ENCODE assay signal across 28 cellular contexts in genomic region chr16:29871822-29872546, GRCh38. TPM values are rescaled to one million over a fixed set of nuclear protein-coding genes. Genes with fewer than 3 reads are reported as not detected.
DNase-seq lines count a peak whose midpoint lies in the region; ATAC-seq, FAIRE-seq and TF ChIP-seq lines count a peak whose summit lies in the region.
"Had no signal": no experiment of that assay in that cellular context is flagged by ENCODE, and none has a peak within 500 bp of the region (broad histone marks: within the 10 kb centered on the region; RNA-seq: fewer than 3 reads in every experiment).

No MANE protein-coding gene starts in this region.

- in situ Hi-C loops in HepG2 (cut with HindIII; ENCODE audit: extremely low pct_ligation_motif_present, low pct_unique_long_range_greater_than_20kb) = no loop called here
- in situ Hi-C loops in Panc1 (cut with HindIII; ENCODE audit: low pct_unique_long_range_greater_than_20kb, low sequenced_read_pairs) = no loop called here

- intact Hi-C loops in HepG2 (cut with micrococcal nuclease; ENCODE audit: unreplicated experiment) (no loop called here), right lobe of liver (cut with DNase I) (loop anchor here in 1 of 2 donors (10.0 kb wide), 1 partner anchor 153 kb away; the partner anchor contains the start of gene C16orf92), Panc1 (cut with micrococcal nuclease; ENCODE audit: unreplicated experiment) (no loop called here)

- FAIRE-seq in HepG2 (lab: Jason Lieb, UNC) = no peak
- FAIRE-seq: GM12878, GM12892, GM18507 had no signal

- H3K9me2 ChIP-seq in Karpas-422 (replicated peaks; ENCODE audit: insufficient read depth, low read length) = no peaks in the 10 kb centered on the region

- BruUV-seq in HepG2 (replicated peaks; lab: Mats Ljungman, UMichigan) = no TSS peak
- BruUV-seq in Panc1 (replicated peaks; lab: Mats Ljungman, UMichigan) = no TSS peak

- H3K9ac ChIP-seq in HepG2 (ENCODE audit: insufficient read depth, low read depth, low read length) (no peak overlapping the region), Karpas-422 (ENCODE audit: low read length) (no peak overlapping the region)
- H3K9ac ChIP-seq: BLaER1 had no signal

- CTCF ChIA-PET in HepG2 (lab: Yijun Ruan, JAX; ENCODE audit: low intra/inter-chr PET ratio, low total read pairs) (no interaction called here), Panc1 (lab: Charles Lee) (interaction anchor here (0.6 kb wide), 1 partner anchor 7 kb away, joined by 6 read pairs; no protein-coding TSS in a partner anchor)

- ATAC-seq in HepG2 (no peak), right lobe of liver (no peak), Panc1 (peak; percentile 31; the same call in 1 of the 2 replicates)
- ATAC-seq: GM12878 had no signal

- TF ChIP-seq POLR2A in HepG2 (IDR thresholded peaks at IDR 0.05; ENCODE audit: insufficient read depth in 1 of 2, low read depth in 2 of 2, low read length in 2 of 2) (no peak), right lobe of liver (IDR thresholded peaks at IDR 0.05) (no peak)

- DNase-seq in HepG2 (ENCODE audit: low spot score) (no peak), right lobe of liver (no peak), Karpas-422 (peak; percentile 37), Panc1 (ENCODE audit: low read depth, low spot score) (no peak), osteoblast (ENCODE audit: insufficient read length, low spot score, missing footprints) (peak; percentile 73), NCI-H2227 treated with DMSO at 0.1 percent for 48 hours (lab: John Stamatoyannopoulos, UW) (no peak), SIG-M5 (lab: John Stamatoyannopoulos, UW) (no peak), MV-4-11 (lab: John Stamatoyannopoulos, UW) (no peak)
- DNase-seq: ACHN; BE2C; C1 segment of cervical spinal cord; CD4-positive, alpha-beta memory T cell; CD4-positive, CD25-positive, alpha-beta regulatory T cell; CD8-positive, alpha-beta memory T cell; COR-L47; DMS 273 treated with DMSO at 0.1 percent for 48 hours; DMS153; DMS53; DMS79; DND-41; EL; GDM1 had no signal

- 95% methylated on average over 14 of the region's 16 CpGs for WGBS in HepG2 (ENCODE audit: low lambda C conversion rate)
- WGBS in right lobe of liver (ENCODE audit: insufficient coverage, low coverage, low lambda C conversion rate, missing lambda C conversion rate) = 90% methylated on average over 7 of the region's 16 CpGs

- POLR2A ChIA-PET in HepG2 (lab: Yijun Ruan, JAX) (interaction anchor here (0.6 to 1.2 kb wide), 2 partner anchors 27 to 50 kb away, joined by 3 read pairs; partner anchors contain the start of gene SEZ6L2), Panc1 (lab: Charles Lee) (interaction anchor here (0.6 kb wide), 1 partner anchor 27 kb away, joined by 3 read pairs; the partner anchor contains the start of gene SEZ6L2)

- H3K4me2 ChIP-seq in HepG2 (ENCODE audit: low read depth, low read length) (no peak overlapping the region), Karpas-422 (ENCODE audit: low read depth, low read length, poor library complexity, severe bottlenecking) (no peak overlapping the region), osteoblast (ENCODE audit: insufficient read depth, low read length) (no peak overlapping the region)
- H3K4me2 ChIP-seq: BLaER1 had no signal

- no peak for TF ChIP-seq EP300 in HepG2 (IDR thresholded peaks at IDR 0.05; ENCODE audit: low read depth in 2 of 2, low read length in 2 of 2)
- TF ChIP-seq EP300 in HepG2 (CRISPR knock-in tag; IDR thresholded peaks at IDR 0.05; ENCODE audit: borderline replicate concordance) = no peak

- H3K27me3 ChIP-seq in HepG2 (ENCODE audit: control insufficient read depth in 1 of 2, insufficient read depth in 2 of 2, low read length in 2 of 2) (no peaks in the 10 kb centered on the region), right lobe of liver (peaks cover 0 to 1% of the 10 kb centered on the region in 2 donors), Karpas-422 (ENCODE audit: low read length) (no peaks in the 10 kb centered on the region), Panc1 (ENCODE audit: control insufficient read depth, insufficient read depth, low read length) (no peaks in the 10 kb centered on the region), osteoblast (ENCODE audit: insufficient read depth, low read length) (peaks cover 19% of the 10 kb centered on the region)
- H3K27me3 ChIP-seq: BE2C had no signal

- H3K27ac ChIP-seq in HepG2 (ENCODE audit: extremely low read length, insufficient read depth, low read length) = no peak overlapping the region
- no peak overlapping the region for H3K27ac ChIP-seq in right lobe of liver
- H3K27ac ChIP-seq in Karpas-422 (ENCODE audit: low read length) = no peak overlapping the region
- no peak overlapping the region for H3K27ac ChIP-seq in Panc1 (ENCODE audit: low read length)
- no peak overlapping the region for H3K27ac ChIP-seq in osteoblast (ENCODE audit: low read depth, low read length)
- H3K27ac ChIP-seq: 22Rv1, BLaER1 had no signal

- H3K36me3 ChIP-seq in HepG2 (replicated peaks in 1 of 2; ENCODE audit: control insufficient read depth in 1 of 2, insufficient read depth in 2 of 2, low read length in 2 of 2) = no peaks in the 10 kb centered on the region; a peak in 2 of 5 replicates
- H3K36me3 ChIP-seq in right lobe of liver = no peaks in the 10 kb centered on the region
- H3K36me3 ChIP-seq in Karpas-422 (ENCODE audit: insufficient read depth, low read length) = no peaks in the 10 kb centered on the region
- no peaks in the 10 kb centered on the region for H3K36me3 ChIP-seq in Panc1 (ENCODE audit: control insufficient read depth, insufficient read depth, low read length)
- H3K36me3 ChIP-seq in osteoblast (ENCODE audit: insufficient read depth, low read length) = no peaks in the 10 kb centered on the region
- H3K36me3 ChIP-seq: BE2C, BLaER1 had no signal

- H3K79me2 ChIP-seq in HepG2 (ENCODE audit: insufficient read depth, low read length) (no peaks in the 10 kb centered on the region), Karpas-422 (ENCODE audit: low read length) (no peaks in the 10 kb centered on the region), osteoblast (ENCODE audit: insufficient read depth, low read length) (no peaks in the 10 kb centered on the region)

- H3K9me3 ChIP-seq in HepG2 (ENCODE audit: low read length) = no peaks in the 10 kb centered on the region
- H3K9me3 ChIP-seq in right lobe of liver = no peaks in the 10 kb centered on the region
- H3K9me3 ChIP-seq in Karpas-422 (ENCODE audit: low read length) = no peaks in the 10 kb centered on the region
- no peaks in the 10 kb centered on the region for H3K9me3 ChIP-seq in Panc1 (ENCODE audit: control insufficient read depth, insufficient read depth, low read depth, low read length)
- H3K9me3 ChIP-seq in osteoblast (ENCODE audit: low read depth, low read length) = no peaks in the 10 kb centered on the region
- H3K9me3 ChIP-seq: BE2C, BLaER1 had no signal

- H2AFZ ChIP-seq in HepG2 (ENCODE audit: low read length) (no peak overlapping the region), Karpas-422 (ENCODE audit: low read length) (no peak overlapping the region), osteoblast (ENCODE audit: low read length) (no peak overlapping the region)

- TF ChIP-seq CTCF in HepG2 (CRISPR knock-in tag; IDR thresholded peaks at IDR 0.05) (no peak), right lobe of liver (IDR thresholded peaks at IDR 0.05) (no peak), Panc1 (IDR thresholded peaks at IDR 0.05) (no peak), osteoblast (IDR thresholded peaks at IDR 0.05; ENCODE audit: extremely low read depth, low read depth, low read length) (no peak)

- H3K4me3 ChIP-seq in HepG2 (replicated peaks in 1 of 3; ENCODE audit: insufficient read depth in 1 of 3, low read depth in 2 of 3, low read length in 3 of 3) (no peak overlapping the region), right lobe of liver (no peak overlapping the region), Karpas-422 (ENCODE audit: low read length) (no peak overlapping the region), Panc1 (ENCODE audit: low read depth in 2 of 2, low read length in 2 of 2) (no peak overlapping the region), osteoblast (ENCODE audit: insufficient read depth, low read length) (no peak overlapping the region)
- H3K4me3 ChIP-seq: BLaER1, GM12878 had no signal

- no peaks in the 10 kb centered on the region for H4K20me1 ChIP-seq in HepG2 (ENCODE audit: insufficient read depth, low read length)
- H4K20me1 ChIP-seq in Karpas-422 (ENCODE audit: insufficient read depth, low read depth, low read length) = no peaks in the 10 kb centered on the region
- no peaks in the 10 kb centered on the region for H4K20me1 ChIP-seq in osteoblast (ENCODE audit: insufficient read depth, low read length)
- H4K20me1 ChIP-seq: BLaER1 had no signal

- no peak for TF ChIP-seq RAD21 in HepG2 (CRISPR knock-in tag; IDR thresholded peaks at IDR 0.05)

- H3K4me1 ChIP-seq in HepG2 (ENCODE audit: insufficient read depth, low read length) = no peaks in the 10 kb centered on the region
- H3K4me1 ChIP-seq in right lobe of liver = no peaks in the 10 kb centered on the region
- no peaks in the 10 kb centered on the region for H3K4me1 ChIP-seq in Karpas-422 (ENCODE audit: low read length)
- no peaks in the 10 kb centered on the region for H3K4me1 ChIP-seq in Panc1 (ENCODE audit: control insufficient read depth, insufficient read depth, low read length)
- H3K4me1 ChIP-seq in osteoblast (ENCODE audit: insufficient read depth, low read length) = no peaks in the 10 kb centered on the region
- H3K4me1 ChIP-seq: BE2C, BLaER1 had no signal

RNA-seq across cellular contexts. Expression of gene CDIPT, which starts 9.0 kb away (rescaled TPM):
- total RNA-seq in HepG2 (2016; rRNA removed; fragmentation: Illumina TruSeq; extraction: Trizol) (39.2 and 54.9 TPM in 2 replicates), right lobe of liver (10 to 100 TPM; 35.1 to 96.6 (median 58.2) TPM), Panc1 (2021; ENCODE audit: unreplicated experiment) (71.6 TPM), osteoblast (105 and 107 TPM in 2 replicates)
- total RNA-seq in HepG2 (2016; cell fraction: cytosol; rRNA removed; fragmentation: Illumina TruSeq; extraction: Trizol; ENCODE audit: low read depth) = 23.3 and 32.6 TPM in 2 replicates
- 43.4 and 55.7 TPM in 2 replicates for total RNA-seq in HepG2 (2016; cell fraction: insoluble cytoplasmic fraction; rRNA removed; fragmentation: Illumina TruSeq; extraction: Trizol)
- 45.8 and 63.4 TPM in 2 replicates for total RNA-seq in HepG2 (2016; cell fraction: membrane; rRNA removed; fragmentation: Illumina TruSeq; extraction: Trizol)
- total RNA-seq in HepG2 (2016; cell fraction: nucleus; rRNA removed; fragmentation: Illumina TruSeq; extraction: Trizol) = 32.9 and 36.1 TPM in 2 replicates
- polyA plus RNA-seq in HepG2 (2011; rRNA removed) = 97.5 and 109 TPM in 2 replicates
- 106 and 126 TPM in 2 replicates for polyA plus RNA-seq in HepG2 (2011; cell fraction: cytosol; rRNA removed)
- polyA plus RNA-seq in HepG2 (2011; cell fraction: nucleus; rRNA removed) = 59.6 and 70.3 TPM in 2 replicates
- polyA plus RNA-seq in HepG2 (2012) = 53.5 and 77.9 TPM in 2 replicates
- 28.1 and 42.6 TPM in 2 replicates for polyA plus RNA-seq in HepG2 (2016; cell fraction: cytosol; fragmentation: Illumina TruSeq; extraction: Trizol; ENCODE audit: low read depth)
- polyA plus RNA-seq in HepG2 (2016; cell fraction: insoluble cytoplasmic fraction; fragmentation: Illumina TruSeq; extraction: Trizol; ENCODE audit: low read depth) = 49.9 and 51.9 TPM in 2 replicates
- polyA plus RNA-seq in HepG2 (2016; cell fraction: membrane; fragmentation: Illumina TruSeq; extraction: Trizol; ENCODE audit: low read depth) = 49.0 and 62.7 TPM in 2 replicates
- 63.3 and 67.6 TPM in 2 replicates for polyA plus RNA-seq in HepG2 (2016; cell fraction: nucleus; fragmentation: Illumina TruSeq; extraction: Trizol; ENCODE audit: insufficient read depth, low read depth)
- polyA minus RNA-seq in HepG2 (2011; rRNA and poly(A)+ RNA removed; ENCODE audit: low replicate concordance) = 98.0 and 109 TPM in 2 replicates
- polyA minus RNA-seq in HepG2 (2011; cell fraction: cytosol; rRNA and poly(A)+ RNA removed) = 39.7 and 49.2 TPM in 2 replicates
- 15.5 and 25.5 TPM in 2 replicates for polyA minus RNA-seq in HepG2 (2011; cell fraction: nucleus; rRNA and poly(A)+ RNA removed)
- total RNA-seq in Karpas-422 (2014; rRNA removed; shearing (Covaris generic); ENCODE audit: low replicate concordance) = 48.1 and 57.4 TPM in 2 replicates
- 136 TPM for polyA plus RNA-seq in Panc1 (2012; ENCODE audit: insufficient read length)

RNA-seq across cellular contexts. Expression of gene SEZ6L2, which starts 27.4 kb away (rescaled TPM):
- total RNA-seq in HepG2 (2016; rRNA removed; fragmentation: Illumina TruSeq; extraction: Trizol) (6.6 and 14.9 TPM in 2 replicates), right lobe of liver (under 1 TPM; 0.15 to 0.56 (median 0.32) TPM), Panc1 (2021; ENCODE audit: unreplicated experiment) (70.7 TPM), osteoblast (1.5 and 2.9 TPM in 2 replicates)
- 3.7 and 4.1 TPM in 2 replicates for total RNA-seq in HepG2 (2016; cell fraction: cytosol; rRNA removed; fragmentation: Illumina TruSeq; extraction: Trizol; ENCODE audit: low read depth)
- total RNA-seq in HepG2 (2016; cell fraction: insoluble cytoplasmic fraction; rRNA removed; fragmentation: Illumina TruSeq; extraction: Trizol) = 6.3 and 16.9 TPM in 2 replicates
- total RNA-seq in HepG2 (2016; cell fraction: membrane; rRNA removed; fragmentation: Illumina TruSeq; extraction: Trizol) = 4.3 and 4.9 TPM in 2 replicates
- total RNA-seq in HepG2 (2016; cell fraction: nucleus; rRNA removed; fragmentation: Illumina TruSeq; extraction: Trizol) = 21.8 and 29.5 TPM in 2 replicates
- polyA plus RNA-seq in HepG2 (2011; rRNA removed) = 16.9 and 30.7 TPM in 2 replicates
- 12.5 and 15.5 TPM in 2 replicates for polyA plus RNA-seq in HepG2 (2011; cell fraction: cytosol; rRNA removed)
- polyA plus RNA-seq in HepG2 (2011; cell fraction: nucleus; rRNA removed) = 35.5 and 38.0 TPM in 2 replicates
- polyA plus RNA-seq in HepG2 (2012) = 37.5 and 51.6 TPM in 2 replicates
- 3.0 TPM in 2 replicates for polyA plus RNA-seq in HepG2 (2016; cell fraction: cytosol; fragmentation: Illumina TruSeq; extraction: Trizol; ENCODE audit: low read depth)
- polyA plus RNA-seq in HepG2 (2016; cell fraction: insoluble cytoplasmic fraction; fragmentation: Illumina TruSeq; extraction: Trizol; ENCODE audit: low read depth) = 11.5 and 16.2 TPM in 2 replicates
- 4.0 and 4.3 TPM in 2 replicates for polyA plus RNA-seq in HepG2 (2016; cell fraction: membrane; fragmentation: Illumina TruSeq; extraction: Trizol; ENCODE audit: low read depth)
- polyA plus RNA-seq in HepG2 (2016; cell fraction: nucleus; fragmentation: Illumina TruSeq; extraction: Trizol; ENCODE audit: insufficient read depth, low read depth) = 54.8 and 59.9 TPM in 2 replicates
- polyA minus RNA-seq in HepG2 (2011; rRNA and poly(A)+ RNA removed; ENCODE audit: low replicate concordance) = 3.1 and 15.3 TPM in 2 replicates
- 14.8 and 23.0 TPM in 2 replicates for polyA minus RNA-seq in HepG2 (2011; cell fraction: cytosol; rRNA and poly(A)+ RNA removed)
- 5.0 and 6.7 TPM in 2 replicates for polyA minus RNA-seq in HepG2 (2011; cell fraction: nucleus; rRNA and poly(A)+ RNA removed)
- 0.04 TPM in 1 of 2 replicates, not detected in the other for total RNA-seq in Karpas-422 (2014; rRNA removed; shearing (Covaris generic); ENCODE audit: low replicate concordance)
- polyA plus RNA-seq in Panc1 (2012; ENCODE audit: insufficient read length) = 123 TPM
- total RNA-seq: CD4-positive, CD25-positive, alpha-beta regulatory T cell had no signal
- polyA plus RNA-seq: CD14-positive monocyte; CD4-positive, alpha-beta memory T cell; CD4-positive, CD25-positive, alpha-beta regulatory T cell; CD8-positive, alpha-beta memory T cell; GM12878 had no signal

RNA-seq across cellular contexts. Expression of gene ASPHD1, which starts 28.3 kb away (rescaled TPM):
- 15.6 and 19.7 TPM in 2 replicates for total RNA-seq in HepG2 (2016; rRNA removed; fragmentation: Illumina TruSeq; extraction: Trizol)
- total RNA-seq in HepG2 (2016; cell fraction: cytosol; rRNA removed; fragmentation: Illumina TruSeq; extraction: Trizol; ENCODE audit: low read depth) = 24.1 and 26.2 TPM in 2 replicates
- 15.4 and 16.9 TPM in 2 replicates for total RNA-seq in HepG2 (2016; cell fraction: insoluble cytoplasmic fraction; rRNA removed; fragmentation: Illumina TruSeq; extraction: Trizol)
- total RNA-seq in HepG2 (2016; cell fraction: membrane; rRNA removed; fragmentation: Illumina TruSeq; extraction: Trizol) = 20.0 and 24.1 TPM in 2 replicates
- total RNA-seq in HepG2 (2016; cell fraction: nucleus; rRNA removed; fragmentation: Illumina TruSeq; extraction: Trizol) = 11.4 and 16.6 TPM in 2 replicates
- 13.1 and 15.6 TPM in 2 replicates for polyA plus RNA-seq in HepG2 (2011; rRNA removed)
- polyA plus RNA-seq in HepG2 (2011; cell fraction: cytosol; rRNA removed) = 13.1 and 24.4 TPM in 2 replicates
- 19.1 and 19.6 TPM in 2 replicates for polyA plus RNA-seq in HepG2 (2011; cell fraction: nucleus; rRNA removed)
- 21.4 and 27.6 TPM in 2 replicates for polyA plus RNA-seq in HepG2 (2012)
- polyA plus RNA-seq in HepG2 (2016; cell fraction: cytosol; fragmentation: Illumina TruSeq; extraction: Trizol; ENCODE audit: low read depth) = 40.7 and 41.8 TPM in 2 replicates
- polyA plus RNA-seq in HepG2 (2016; cell fraction: insoluble cytoplasmic fraction; fragmentation: Illumina TruSeq; extraction: Trizol; ENCODE audit: low read depth) = 24.8 and 27.8 TPM in 2 replicates
- polyA plus RNA-seq in HepG2 (2016; cell fraction: membrane; fragmentation: Illumina TruSeq; extraction: Trizol; ENCODE audit: low read depth) = 36.3 and 40.4 TPM in 2 replicates
- 44.0 and 50.6 TPM in 2 replicates for polyA plus RNA-seq in HepG2 (2016; cell fraction: nucleus; fragmentation: Illumina TruSeq; extraction: Trizol; ENCODE audit: insufficient read depth, low read depth)
- polyA minus RNA-seq in HepG2 (2011; rRNA and poly(A)+ RNA removed; ENCODE audit: low replicate concordance) = 9.7 and 9.8 TPM in 2 replicates
- polyA minus RNA-seq in HepG2 (2011; cell fraction: cytosol; rRNA and poly(A)+ RNA removed) = 7.6 and 9.7 TPM in 2 replicates
- 5.4 and 8.5 TPM in 2 replicates for polyA minus RNA-seq in HepG2 (2011; cell fraction: nucleus; rRNA and poly(A)+ RNA removed)
- total RNA-seq in right lobe of liver = under 1 TPM in 2 of 6 experiments, not detected in 4; 0.38 to 0.50 TPM
- 0.19 and 2.2 TPM in 2 replicates for total RNA-seq in Karpas-422 (2014; rRNA removed; shearing (Covaris generic); ENCODE audit: low replicate concordance)
- 87.0 TPM for total RNA-seq in Panc1 (2021; ENCODE audit: unreplicated experiment)
- 129 TPM for polyA plus RNA-seq in Panc1 (2012; ENCODE audit: insufficient read length)
- 0.88 and 1.8 TPM in 2 replicates for total RNA-seq in osteoblast
- total RNA-seq: CD4-positive, alpha-beta memory T cell; CD4-positive, CD25-positive, alpha-beta regulatory T cell; GM12878 had no signal
- polyA plus RNA-seq: CD14-positive monocyte; CD4-positive, alpha-beta memory T cell; CD4-positive, CD25-positive, alpha-beta regulatory T cell; CD8-positive, alpha-beta memory T cell; GM12878 had no signal

RNA-seq across cellular contexts. Expression of gene MVP, which starts 51.7 kb away (rescaled TPM):
- total RNA-seq in HepG2 (2016; rRNA removed; fragmentation: Illumina TruSeq; extraction: Trizol) (22.0 and 22.9 TPM in 2 replicates), right lobe of liver (100 to 1,000 TPM in 2 of 6 experiments, 10 to 100 TPM in 4; 37.4 to 112 (median 77.8) TPM), Panc1 (2021; ENCODE audit: unreplicated experiment) (107 TPM), osteoblast (273 and 274 TPM in 2 replicates)
- total RNA-seq in HepG2 (2016; cell fraction: cytosol; rRNA removed; fragmentation: Illumina TruSeq; extraction: Trizol; ENCODE audit: low read depth) = 3.2 and 3.6 TPM in 2 replicates
- 15.3 and 24.2 TPM in 2 replicates for total RNA-seq in HepG2 (2016; cell fraction: insoluble cytoplasmic fraction; rRNA removed; fragmentation: Illumina TruSeq; extraction: Trizol)
- 7.2 and 7.3 TPM in 2 replicates for total RNA-seq in HepG2 (2016; cell fraction: membrane; rRNA removed; fragmentation: Illumina TruSeq; extraction: Trizol)
- 15.6 and 17.1 TPM in 2 replicates for total RNA-seq in HepG2 (2016; cell fraction: nucleus; rRNA removed; fragmentation: Illumina TruSeq; extraction: Trizol)
- polyA plus RNA-seq in HepG2 (2011; rRNA removed) = 43.5 and 65.5 TPM in 2 replicates
- polyA plus RNA-seq in HepG2 (2011; cell fraction: cytosol; rRNA removed) = 24.9 and 28.2 TPM in 2 replicates
- 68.9 and 74.4 TPM in 2 replicates for polyA plus RNA-seq in HepG2 (2011; cell fraction: nucleus; rRNA removed)
- polyA plus RNA-seq in HepG2 (2012) = 36.4 and 37.1 TPM in 2 replicates
- 2.1 TPM in 2 replicates for polyA plus RNA-seq in HepG2 (2016; cell fraction: cytosol; fragmentation: Illumina TruSeq; extraction: Trizol; ENCODE audit: low read depth)
- 14.5 and 16.2 TPM in 2 replicates for polyA plus RNA-seq in HepG2 (2016; cell fraction: insoluble cytoplasmic fraction; fragmentation: Illumina TruSeq; extraction: Trizol; ENCODE audit: low read depth)
- 4.3 and 4.9 TPM in 2 replicates for polyA plus RNA-seq in HepG2 (2016; cell fraction: membrane; fragmentation: Illumina TruSeq; extraction: Trizol; ENCODE audit: low read depth)
- polyA plus RNA-seq in HepG2 (2016; cell fraction: nucleus; fragmentation: Illumina TruSeq; extraction: Trizol; ENCODE audit: insufficient read depth, low read depth) = 18.7 and 20.9 TPM in 2 replicates
- 233 and 295 TPM in 2 replicates for polyA minus RNA-seq in HepG2 (2011; rRNA and poly(A)+ RNA removed; ENCODE audit: low replicate concordance)
- polyA minus RNA-seq in HepG2 (2011; cell fraction: cytosol; rRNA and poly(A)+ RNA removed) = 33.9 and 42.5 TPM in 2 replicates
- 41.5 and 62.7 TPM in 2 replicates for polyA minus RNA-seq in HepG2 (2011; cell fraction: nucleus; rRNA and poly(A)+ RNA removed)
- total RNA-seq in Karpas-422 (2014; rRNA removed; shearing (Covaris generic); ENCODE audit: low replicate concordance) = 7.8 and 25.7 TPM in 2 replicates
- polyA plus RNA-seq in Panc1 (2012; ENCODE audit: insufficient read length) = 210 TPM

RNA-seq across cellular contexts. Expression of gene KCTD13, which starts 54.0 kb away (rescaled TPM):
- total RNA-seq in HepG2 (2016; rRNA removed; fragmentation: Illumina TruSeq; extraction: Trizol) = 3.9 and 6.3 TPM in 2 replicates
- total RNA-seq in HepG2 (2016; cell fraction: cytosol; rRNA removed; fragmentation: Illumina TruSeq; extraction: Trizol; ENCODE audit: low read depth) = 5.8 and 7.7 TPM in 2 replicates
- total RNA-seq in HepG2 (2016; cell fraction: insoluble cytoplasmic fraction; rRNA removed; fragmentation: Illumina TruSeq; extraction: Trizol) = 2.8 and 7.4 TPM in 2 replicates
- total RNA-seq in HepG2 (2016; cell fraction: membrane; rRNA removed; fragmentation: Illumina TruSeq; extraction: Trizol) = 7.3 and 8.6 TPM in 2 replicates
- total RNA-seq in HepG2 (2016; cell fraction: nucleus; rRNA removed; fragmentation: Illumina TruSeq; extraction: Trizol) = 9.6 and 9.7 TPM in 2 replicates
- 14.7 and 15.2 TPM in 2 replicates for polyA plus RNA-seq in HepG2 (2011; rRNA removed)
- 8.7 and 10.2 TPM in 2 replicates for polyA plus RNA-seq in HepG2 (2011; cell fraction: cytosol; rRNA removed)
- 37.3 and 41.9 TPM in 2 replicates for polyA plus RNA-seq in HepG2 (2011; cell fraction: nucleus; rRNA removed)
- 8.8 and 11.0 TPM in 2 replicates for polyA plus RNA-seq in HepG2 (2012)
- polyA plus RNA-seq in HepG2 (2016; cell fraction: cytosol; fragmentation: Illumina TruSeq; extraction: Trizol; ENCODE audit: low read depth) = 5.4 and 7.2 TPM in 2 replicates
- 6.8 and 8.7 TPM in 2 replicates for polyA plus RNA-seq in HepG2 (2016; cell fraction: insoluble cytoplasmic fraction; fragmentation: Illumina TruSeq; extraction: Trizol; ENCODE audit: low read depth)
- 8.5 and 8.9 TPM in 2 replicates for polyA plus RNA-seq in HepG2 (2016; cell fraction: membrane; fragmentation: Illumina TruSeq; extraction: Trizol; ENCODE audit: low read depth)
- 31.0 and 34.1 TPM in 2 replicates for polyA plus RNA-seq in HepG2 (2016; cell fraction: nucleus; fragmentation: Illumina TruSeq; extraction: Trizol; ENCODE audit: insufficient read depth, low read depth)
- 17.9 and 20.7 TPM in 2 replicates for polyA minus RNA-seq in HepG2 (2011; rRNA and poly(A)+ RNA removed; ENCODE audit: low replicate concordance)
- polyA minus RNA-seq in HepG2 (2011; cell fraction: cytosol; rRNA and poly(A)+ RNA removed) = 4.5 and 5.2 TPM in 2 replicates
- 18.8 and 20.0 TPM in 2 replicates for polyA minus RNA-seq in HepG2 (2011; cell fraction: nucleus; rRNA and poly(A)+ RNA removed)
- total RNA-seq in right lobe of liver = 10 to 100 TPM in 1 of 6 experiments, 1 to 10 TPM in 5; 5.4 to 13.5 (median 7.2) TPM
- total RNA-seq in Karpas-422 (2014; rRNA removed; shearing (Covaris generic); ENCODE audit: low replicate concordance) = 14.2 and 52.9 TPM in 2 replicates
- total RNA-seq in Panc1 (2021; ENCODE audit: unreplicated experiment) = 45.7 TPM
- polyA plus RNA-seq in Panc1 (2012; ENCODE audit: insufficient read length) = 42.5 TPM
- total RNA-seq in osteoblast = 8.5 and 11.9 TPM in 2 replicates

Comparison
In these comparisons a context has a peak if more than half of its experiments do, and no peak if none do; other contexts are left out.
1. DNase-seq: peak in Karpas-422 (single experiment) and osteoblast (single experiment); none in HepG2 (single experiment), right lobe of liver (0 of 3), Panc1 (single experiment), NCI-H2227 treated with DMSO at 0.1 percent for 48 hours (single experiment), SIG-M5 (single experiment) and MV-4-11 (single experiment).